ENCODE assay signal across 8 cellular contexts in genomic region chr1:39902121-39902807, GRCh38. TPM values are rescaled to one million over a fixed set of nuclear protein-coding genes. Genes with fewer than 3 reads are reported as not detected.
DNase-seq lines count a peak whose midpoint lies in the region; ATAC-seq and TF ChIP-seq lines count a peak whose summit lies in the region.

No MANE protein-coding gene starts in this region.

- TF ChIP-seq POLR2A in Peyer's patch (IDR thresholded peaks at IDR 0.05), result no peak

- peak overlapping the region; percentile 41 for H2AFZ ChIP-seq in osteoblast (ENCODE audit: low read length)

- H3K27ac ChIP-seq in BLaER1 treated with 17β-estradiol and CSF1 and Interleukin-3, amounts not matched to agents 10 nM and 100 nM, result peak overlapping the region in 8 of 11 experiments; percentile 15 to 83 (median 59); a peak in 10 of 22 replicates
- H3K27ac ChIP-seq in Peyer's patch (peak overlapping the region; percentile 14 to 95 (median 70)), osteoblast (ENCODE audit: low read depth, low read length) (no peak overlapping the region), tibial artery (no peak overlapping the region)

- H3K9me3 ChIP-seq in BLaER1 treated with 17β-estradiol and CSF1 and Interleukin-3, amounts not matched to agents 10 nM and 100 nM (replicated peaks in 1 of 11), result no peaks in the 10 kb centered on the region; a peak in 1 of 22 replicates
- H3K9me3 ChIP-seq in Peyer's patch (no peaks in the 10 kb centered on the region), osteoblast (ENCODE audit: low read depth, low read length) (no peaks in the 10 kb centered on the region), tibial artery (no peaks in the 10 kb centered on the region)

- intact Hi-C loops in tibial artery (cut with DNase I; ENCODE audit: low total_unique reads), result no loop called here

- peaks cover 8 to 64% (median 32%) of the 10 kb centered on the region in 10 experiments; a peak in 16 of 20 replicates for H3K4me1 ChIP-seq in BLaER1 treated with 17β-estradiol and CSF1 and Interleukin-3, amounts not matched to agents 10 nM and 100 nM
- H3K4me1 ChIP-seq in Peyer's patch, result peaks cover 0 to 26% (median 6%) of the 10 kb centered on the region in 4 donors
- H3K4me1 ChIP-seq in osteoblast (ENCODE audit: insufficient read depth, low read length), result peaks cover 6% of the 10 kb centered on the region
- peaks cover 0 to 22% (median 19%) of the 10 kb centered on the region in 4 donors for H3K4me1 ChIP-seq in tibial artery

- H4K20me1 ChIP-seq in BLaER1 treated with 17β-estradiol and CSF1 and Interleukin-3, amounts not matched to agents 10 nM and 100 nM, result peaks cover 0 to 9% (median 0%) of the 10 kb centered on the region in 11 experiments; a peak in 4 of 22 replicates
- no peaks in the 10 kb centered on the region for H4K20me1 ChIP-seq in osteoblast (ENCODE audit: insufficient read depth, low read length)

- TF ChIP-seq CTCF in Peyer's patch (IDR thresholded peaks at IDR 0.05) (peak; percentile 37 to 92 (median 78)), osteoblast (IDR thresholded peaks at IDR 0.05; ENCODE audit: extremely low read depth, low read depth, low read length) (peak; percentile 47), tibial artery (IDR thresholded peaks at IDR 0.05) (peak; percentile 42 to 43)

- peak overlapping the region; percentile 93 to 100 (median 96) for H3K4me2 ChIP-seq in BLaER1 treated with 17β-estradiol and CSF1 and Interleukin-3, amounts not matched to agents 10 nM and 100 nM
- peak overlapping the region; percentile 88 for H3K4me2 ChIP-seq in osteoblast (ENCODE audit: insufficient read depth, low read length)

- peaks cover 0 to 5% (median 0%) of the 10 kb centered on the region in 11 experiments; a peak in 3 of 22 replicates for H3K36me3 ChIP-seq in BLaER1 treated with 17β-estradiol and CSF1 and Interleukin-3, amounts not matched to agents 10 nM and 100 nM
- no peaks in the 10 kb centered on the region for H3K36me3 ChIP-seq in Peyer's patch
- H3K36me3 ChIP-seq in osteoblast (ENCODE audit: insufficient read depth, low read length), result no peaks in the 10 kb centered on the region
- H3K36me3 ChIP-seq in tibial artery, result no peaks in the 10 kb centered on the region

- no peaks in the 10 kb centered on the region for H3K79me2 ChIP-seq in osteoblast (ENCODE audit: insufficient read depth, low read length)

- peak overlapping the region; percentile 65 to 87 (median 76) for H3K4me3 ChIP-seq in BLaER1 treated with 17β-estradiol and CSF1 and Interleukin-3, amounts not matched to agents 10 nM and 100 nM
- H3K4me3 ChIP-seq in Peyer's patch, result peak overlapping the region; percentile 45 to 91 (median 69)
- H3K4me3 ChIP-seq in osteoblast (ENCODE audit: insufficient read depth, low read length), result peak overlapping the region; percentile 73
- H3K4me3 ChIP-seq in tibial artery, result peak overlapping the region; percentile 47 to 56

- H3K9ac ChIP-seq in BLaER1 treated with 17β-estradiol and CSF1 and Interleukin-3, amounts not matched to agents 10 nM and 100 nM, result peak overlapping the region; percentile 70 to 84 (median 77)

- peaks cover 31 to 70% (median 64%) of the 10 kb centered on the region in 11 experiments for H3K27me3 ChIP-seq in BLaER1 treated with 17β-estradiol and CSF1 and Interleukin-3, amounts not matched to agents 10 nM and 100 nM
- H3K27me3 ChIP-seq in Peyer's patch, result peaks cover 0 to 6% of the 10 kb centered on the region in 2 donors
- H3K27me3 ChIP-seq in osteoblast (ENCODE audit: insufficient read depth, low read length), result peaks cover 29% of the 10 kb centered on the region
- H3K27me3 ChIP-seq in tibial artery, result peaks cover 5 to 59% of the 10 kb centered on the region in 2 donors

- DNase-seq in Peyer's patch (peak; percentile 74 to 93 (median 92)), activated gamma-delta T cell (lab: John Stamatoyannopoulos, UW) (peak; percentile 26), glomerular visceral epithelial cell (ENCODE audit: extremely low spot score) (peak; percentile 67), osteoblast (ENCODE audit: insufficient read length, low spot score, missing footprints) (peak; percentile 92), tibial artery (peak; percentile 25 to 71)

- ATAC-seq in GM19452 (IDR thresholded peaks at IDR 0.05; ENCODE audit: unreplicated experiment) (peak; percentile 65), HG03565 (IDR thresholded peaks at IDR 0.05; ENCODE audit: unreplicated experiment) (peak; percentile 34)

RNA-seq across cellular contexts. Expression of gene MYCL, which starts 0.5 kb away (rescaled TPM):
- total RNA-seq in Peyer's patch, result 10 to 100 TPM in 3 of 4 donors, 1 to 10 TPM in 1; 9.9 to 28.4 (median 14.0) TPM
- 0.72 and 0.88 TPM in 2 replicates for total RNA-seq in osteoblast

RNA-seq across cellular contexts. Expression of gene TRIT1, which starts 19.0 kb away (rescaled TPM):
- 10 to 100 TPM; 13.7 to 52.0 (median 18.1) TPM for total RNA-seq in Peyer's patch
- 25.3 and 29.3 TPM in 2 replicates for total RNA-seq in osteoblast

RNA-seq across cellular contexts. Expression of gene MFSD2A, which starts 52.7 kb away (rescaled TPM):
- total RNA-seq in Peyer's patch (100 to 1,000 TPM in 2 of 4 donors, 10 to 100 TPM in 1, 1 to 10 TPM in 1; 6.6 to 239 (median 132) TPM), osteoblast (3.5 and 3.6 TPM in 2 replicates)

Comparison
In these comparisons a context has a peak if more than half of its experiments do, and no peak if none do; other contexts are left out.
1. H3K27ac ChIP-seq: peak in BLaER1 treated with 17β-estradiol and CSF1 and Interleukin-3, amounts not matched to agents 10 nM and 100 nM (8 of 11) and Peyer's patch (4 of 4); none in osteoblast (single experiment) and tibial artery (0 of 2).
2. DNase-seq: peak in every context shown above with its lines; median percentile 92 in Peyer's patch; 92 in osteoblast; 67 in glomerular visceral epithelial cell; 48 in tibial artery; 26 in activated gamma-delta T cell.
3. Peak in every context shown above with its lines, with median percentiles within 50 percentile points of each other: H3K4me3 ChIP-seq and CTCF ChIP-seq.